26 cellular contexts compared by ENCODE assay signal in the genomic region with DNA sequence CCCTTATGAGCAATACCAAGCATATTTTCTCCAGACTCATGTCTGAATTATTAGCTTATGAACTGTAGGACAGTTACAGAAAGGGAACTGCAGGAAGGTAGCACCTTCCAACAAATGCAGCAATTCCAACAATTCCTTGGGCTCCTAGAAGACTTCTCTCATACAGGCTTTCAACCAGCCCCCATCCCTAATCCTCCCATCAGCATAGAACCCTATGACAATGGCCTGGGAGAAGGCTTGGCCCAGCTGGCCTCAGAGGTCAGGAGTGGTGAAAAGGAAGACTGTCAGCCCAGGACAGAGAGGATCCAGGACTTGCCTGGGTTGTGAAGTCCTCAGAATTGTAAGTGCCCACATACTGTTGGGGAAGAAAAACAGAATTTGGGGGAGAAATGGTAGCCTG.
"Had no signal": no experiment of that assay in that cellular context is flagged by ENCODE, and none has a peak within 500 bp of the region (broad histone marks: within the 10 kb centered on the region; RNA-seq: fewer than 3 reads in every experiment).

No MANE protein-coding gene starts in this region.

- H3K9me3 Mint-ChIP-seq: activated T-cell treated with anti-CD3 and anti-CD28 coated beads, Interleukin-2, amount 50 U/mL, for 72 hours; immature natural killer cell; mesothelial cell of epicardium; naive B cell; neural crest cell had no signal

- H2AFZ ChIP-seq: hepatocyte had no signal

- H3K27me3 ChIP-seq: gastroesophageal sphincter, hepatocyte, spleen, vagina had no signal

- H3K9me3 ChIP-seq: gastroesophageal sphincter, spleen, thoracic aorta, vagina had no signal

- DNase-seq: activated CD4-positive, alpha-beta T cell treated with anti-CD3 and anti-CD28 coated beads for 36 hours; activated CD4-positive, alpha-beta T cell treated with anti-CD3 and anti-CD28 coated beads, Interleukin-2, amount 50 U/mL, for 4 hours; activated CD4-positive, CD25-positive, alpha-beta regulatory T cell; activated effector memory CD4-positive, alpha-beta T cell treated with Interleukin-2 at 50 U/mL for 16 hours; activated naive CD4-positive, alpha-beta T cell treated with Interleukin-2 at 50 U/mL for 16 hours; activated T-cell treated with anti-CD3 and anti-CD28 coated beads for 4 hours; activated T-cell treated with anti-CD3 and anti-CD28 coated beads, Interleukin-2, amount 50 U/mL, for 72 hours; anterior cingulate cortex; dermis blood vessel endothelial cell; effector CD4-positive, alpha-beta T cell; immature natural killer cell; kidney; left colon; mammary epithelial cell; naive B cell; right cardiac atrium; spleen; stimulated activated naive CD4-positive, alpha-beta T cell treated with Interleukin-2 at 50 U/mL for 16 hours; T-helper 2 cell had no signal

- H3K4me2 ChIP-seq: hepatocyte had no signal

- H3K27me3 Mint-ChIP-seq: activated CD4-positive, alpha-beta T cell treated with anti-CD3 and anti-CD28 coated beads for 36 hours; activated naive CD8-positive, alpha-beta T cell; naive B cell had no signal

- H3K27ac Mint-ChIP-seq: activated CD4-positive, alpha-beta T cell treated with anti-CD3 and anti-CD28 coated beads for 36 hours; activated naive CD8-positive, alpha-beta T cell; activated T-cell treated with anti-CD3 and anti-CD28 coated beads, Interleukin-2, amount 50 U/mL, for 72 hours; mesothelial cell of epicardium had no signal

- H3K4me3 ChIP-seq: gastroesophageal sphincter, hepatocyte, spleen, thoracic aorta, vagina had no signal

- H3K36me3 ChIP-seq: gastroesophageal sphincter, thoracic aorta, vagina had no signal

- H3K4me3 Mint-ChIP-seq: activated CD4-positive, alpha-beta T cell treated with anti-CD3 and anti-CD28 coated beads for 36 hours; activated naive CD8-positive, alpha-beta T cell; activated T-cell treated with anti-CD3 and anti-CD28 coated beads, Interleukin-2, amount 50 U/mL, for 72 hours; immature natural killer cell; mesothelial cell of epicardium; neural crest cell had no signal

- ATAC-seq: activated CD4-positive, alpha-beta T cell treated with anti-CD3 and anti-CD28 coated beads for 36 hours; activated T-cell treated with anti-CD3 and anti-CD28 coated beads, Interleukin-2, amount 50 U/mL, for 72 hours; gastroesophageal sphincter; left colon; right cardiac atrium had no signal

- H3K27ac ChIP-seq: gastroesophageal sphincter, hepatocyte, spleen, thoracic aorta, vagina had no signal
